In the genomic region with DNA sequence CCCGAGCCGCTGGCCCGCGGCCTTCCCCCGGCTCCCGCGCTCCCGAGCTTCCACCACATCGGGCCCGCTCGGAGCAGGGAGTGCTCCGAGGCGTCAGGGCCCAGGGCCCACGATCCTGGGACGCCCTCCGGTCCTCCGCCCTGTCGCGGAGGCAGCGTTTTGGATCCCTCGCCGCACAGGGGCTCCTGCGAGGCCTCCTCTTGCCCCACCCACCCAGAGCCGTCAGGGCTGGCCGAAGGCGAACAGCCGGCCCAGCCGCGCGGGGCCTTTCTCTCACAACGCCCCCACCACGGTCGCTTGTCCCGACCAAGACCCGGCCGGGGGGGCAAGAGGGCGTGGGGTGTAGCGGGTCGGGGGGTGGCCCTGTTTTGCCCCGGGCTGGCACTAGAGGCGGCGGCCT, we compare ENCODE assay signal across 8 cellular contexts.
A peak's percentile ranks its signal among the peaks of the same experiment; 100 is the strongest.
DNase-seq lines count a peak whose midpoint lies in the region; ATAC-seq, FAIRE-seq and TF ChIP-seq lines count a peak whose summit lies in the region.
"Not testable (repeated sequence)": the region's sequence is repeated elsewhere in the genome, so short reads cannot be mapped to it uniquely, and the experiment has no call there.

No MANE protein-coding gene starts in this region.

- H2AK5ac ChIP-seq in neuronal stem cell (ENCODE audit: low read depth, low read length): not testable (repeated sequence)

- not testable (repeated sequence) for H3K4me1 Mint-ChIP-seq in activated naive CD8-positive, alpha-beta T cell treated with anti-CD3 and anti-CD28 coated beads, Interleukin-2, amount 10 ng/mL, durations not matched to agents 7 days and 5 days

- not testable (repeated sequence) for H3K27me3 Mint-ChIP-seq in activated naive CD8-positive, alpha-beta T cell treated with anti-CD3 and anti-CD28 coated beads, Interleukin-2, amount 10 ng/mL, durations not matched to agents 7 days and 5 days

- H3K9ac ChIP-seq in DND-41 (ENCODE audit: low read depth, low read length); kidney (ENCODE audit: low read length in 2 of 2); neuronal stem cell (ENCODE audit: low read depth, low read length, poor library complexity): not testable (repeated sequence)
- peak overlapping the region; percentile 53 for H3K9ac ChIP-seq in Karpas-422 (ENCODE audit: low read length)

- H2AFZ ChIP-seq in DND-41 (ENCODE audit: low read depth, low read length); Karpas-422 (ENCODE audit: low read length); neuronal stem cell (ENCODE audit: low read length): not testable (repeated sequence)

- H3K27me3 ChIP-seq in DND-41 (ENCODE audit: insufficient read depth, low read length, poor library complexity); Karpas-422 (ENCODE audit: low read length); neuronal stem cell (ENCODE audit: control insufficient read depth in 3 of 3, insufficient read depth in 3 of 3, low read depth in 1 of 3, low read length in 3 of 3): not testable (repeated sequence)

- intact Hi-C loops in Right ventricle myocardium inferior (cut with DNase I); kidney (cut with DNase I): not testable (repeated sequence)

- H2BK12ac ChIP-seq in neuronal stem cell (ENCODE audit: low read length): not testable (repeated sequence)

- H3K4me3 ChIP-seq in DND-41 (ENCODE audit: low read depth in 1 of 2, low read length in 2 of 2); kidney (ENCODE audit: low read length in 2 of 2): not testable (repeated sequence)
- peak overlapping the region; percentile 51; the same call in 1 of the 2 replicates for H3K4me3 ChIP-seq in Karpas-422 (ENCODE audit: low read length)
- peak overlapping the region in 1 of 2 donors; percentile 79 for H3K4me3 ChIP-seq in neuronal stem cell (ENCODE audit: low read length in 2 of 2)

- not testable (repeated sequence) for H3K18ac ChIP-seq in neuronal stem cell (ENCODE audit: low read length)

- H3K27ac ChIP-seq in DND-41 (ENCODE audit: low read length); Karpas-422 (ENCODE audit: low read length); kidney (ENCODE audit: low read depth in 2 of 2, low read length in 2 of 2); neuronal stem cell (replicated peaks; ENCODE audit: low read length): not testable (repeated sequence)

- not testable (repeated sequence) for H3K23ac ChIP-seq in neuronal stem cell (ENCODE audit: low read depth, low read length, poor library complexity)

- H3K4me1 ChIP-seq in DND-41 (ENCODE audit: insufficient read depth, low read length); Karpas-422 (ENCODE audit: low read length); kidney (ENCODE audit: control insufficient read depth in 1 of 2, insufficient read depth in 1 of 2, low read depth in 1 of 2, low read length in 2 of 2); neuronal stem cell (ENCODE audit: control insufficient read depth in 2 of 2, insufficient read depth in 1 of 2, low read depth in 1 of 2, low read length in 2 of 2): not testable (repeated sequence)

- H3K36me3 Mint-ChIP-seq in activated naive CD8-positive, alpha-beta T cell treated with anti-CD3 and anti-CD28 coated beads, Interleukin-2, amount 10 ng/mL, durations not matched to agents 7 days and 5 days: not testable (repeated sequence)

- H3K4me3 Mint-ChIP-seq in activated naive CD8-positive, alpha-beta T cell treated with anti-CD3 and anti-CD28 coated beads, Interleukin-2, amount 10 ng/mL, durations not matched to agents 7 days and 5 days: not testable (repeated sequence)

- H2BK5ac ChIP-seq in neuronal stem cell (ENCODE audit: low read length): not testable (repeated sequence)

- WGBS in neuronal stem cell (ENCODE audit: extremely low coverage in 2 of 2, insufficient read length in 2 of 2, insufficient replicate concordance in 1 of 2), 2 donors: no CpG with 5 or more reads among the region's 42 CpGs

- H2BK120ac ChIP-seq in neuronal stem cell (ENCODE audit: low read depth, low read length): not testable (repeated sequence)

- H4K8ac ChIP-seq in neuronal stem cell (ENCODE audit: low read depth, low read length): not testable (repeated sequence)

- H3K4ac ChIP-seq in neuronal stem cell (ENCODE audit: low read length): not testable (repeated sequence)

- H3K9me3 Mint-ChIP-seq in activated naive CD8-positive, alpha-beta T cell treated with anti-CD3 and anti-CD28 coated beads, Interleukin-2, amount 10 ng/mL, durations not matched to agents 7 days and 5 days: not testable (repeated sequence)

- not testable (repeated sequence) for H3K79me1 ChIP-seq in neuronal stem cell (ENCODE audit: low read depth, low read length)

- TF ChIP-seq CTCF in DND-41 (IDR thresholded peaks at IDR 0.05; ENCODE audit: borderline replicate concordance, extremely low read depth, low read length, poor library complexity, severe bottlenecking); kidney (IDR thresholded peaks at IDR 0.05; ENCODE audit: borderline replicate concordance, extremely low read depth, insufficient read depth): not testable (repeated sequence)

- ATAC-seq in DND-41 (ENCODE audit: insufficient read depth, low read depth); activated naive CD8-positive, alpha-beta T cell treated with anti-CD3 and anti-CD28 coated beads, Interleukin-2, amount 10 ng/mL, durations not matched to agents 7 days and 5 days (ENCODE audit: low read depth); Right ventricle myocardium inferior; stimulated activated naive CD8-positive, alpha-beta T cell treated with anti-CD3 and anti-CD28 coated beads, Interleukin-15, Interleukin-2, amounts not matched to agents 100 U/mL and 50 U/mL, for 24 hours: not testable (repeated sequence)

- not testable (repeated sequence) for DNase-seq in DND-41; Karpas-422; neuronal stem cell (ENCODE audit: low spot score)
- peak; percentile 29 to 57 for DNase-seq in activated CD4-positive, alpha-beta T cell treated with anti-CD3 and anti-CD28 coated beads, Interleukin-2, amount 50 U/mL, for 48 hours
- peak; percentile 48 for DNase-seq in activated naive CD8-positive, alpha-beta T cell treated with anti-CD3 and anti-CD28 coated beads, Interleukin-2, amount 10 ng/mL, durations not matched to agents 7 days and 5 days
- DNase-seq in Right ventricle myocardium inferior (ENCODE audit: missing footprints): peak; percentile 87
- peak; percentile 80 for DNase-seq in kidney
- peak; percentile 53 for DNase-seq in stimulated activated naive CD8-positive, alpha-beta T cell treated with anti-CD3 and anti-CD28 coated beads, Interleukin-15, Interleukin-2, amounts not matched to agents 100 U/mL and 50 U/mL, for 24 hours

- not testable (repeated sequence) for H3K9me3 ChIP-seq in DND-41 (ENCODE audit: insufficient read depth, low read length, severe bottlenecking); Karpas-422 (ENCODE audit: low read length); kidney (ENCODE audit: control insufficient read depth in 1 of 2, low read length in 2 of 2); neuronal stem cell (replicated peaks in 1 of 2; ENCODE audit: control insufficient read depth in 2 of 2, insufficient read depth in 1 of 2, low read depth in 1 of 2, low read length in 2 of 2)

- H3K36me3 ChIP-seq in DND-41 (ENCODE audit: insufficient read depth, low read length); Karpas-422 (ENCODE audit: insufficient read depth, low read length); kidney (ENCODE audit: control insufficient read depth in 1 of 2, insufficient read depth in 2 of 2, low read length in 2 of 2); neuronal stem cell (replicated peaks in 1 of 2; ENCODE audit: control insufficient read depth in 2 of 2, insufficient read depth in 2 of 2, low read length in 2 of 2): not testable (repeated sequence)

- not testable (repeated sequence) for H4K20me1 ChIP-seq in DND-41 (ENCODE audit: insufficient read depth, low read length); Karpas-422 (ENCODE audit: insufficient read depth, low read depth, low read length)

- POLR2A ChIA-PET in activated naive CD8-positive, alpha-beta T cell treated with anti-CD3 and anti-CD28 coated beads, Interleukin-2, amount 10 ng/mL, durations not matched to agents 7 days and 5 days (lab: Charles Lee): not testable (repeated sequence)

- not testable (repeated sequence) for H2BK15ac ChIP-seq in neuronal stem cell (ENCODE audit: low read length)

- H3K4me2 ChIP-seq in DND-41 (ENCODE audit: insufficient read depth, low read length): peak overlapping the region; percentile 39; the same call in 1 of the 2 replicates
- H3K4me2 ChIP-seq in Karpas-422 (ENCODE audit: low read depth, low read length, poor library complexity, severe bottlenecking): not testable (repeated sequence)
- peak overlapping the region; percentile 11 for H3K4me2 ChIP-seq in neuronal stem cell (ENCODE audit: insufficient read depth, low read length, poor library complexity, severe bottlenecking)

- H4K91ac ChIP-seq in neuronal stem cell (ENCODE audit: low read depth, low read length, poor library complexity): not testable (repeated sequence)

- H3K79me2 ChIP-seq in DND-41 (ENCODE audit: insufficient read depth, low read length); Karpas-422 (ENCODE audit: low read length): not testable (repeated sequence)

- H3K27ac Mint-ChIP-seq in activated naive CD8-positive, alpha-beta T cell treated with anti-CD3 and anti-CD28 coated beads, Interleukin-2, amount 10 ng/mL, durations not matched to agents 7 days and 5 days: not testable (repeated sequence)

- FAIRE-seq in kidney (lab: Jason Lieb, UNC): not testable (repeated sequence)

- H3K9me2 ChIP-seq in Karpas-422 (replicated peaks; ENCODE audit: insufficient read depth, low read length): not testable (repeated sequence)

- not testable (repeated sequence) for H3K14ac ChIP-seq in neuronal stem cell (ENCODE audit: low read length)
